Comparison of ENCODE assay signal across 1 cellular context in genomic region chr6:31216208-31216898, GRCh38.
TF ChIP-seq lines count a peak whose summit lies in the region.

No MANE protein-coding gene starts in this region.

TF ChIP-seq in K562, 482 proteins besides CTCF, POLR2A, EP300 and RAD21:
- no peak for TF ChIP-seq ZNF699 (CRISPR knock-in tag; IDR thresholded peaks at IDR 0.05; ENCODE audit: insufficient replicate concordance)
- no peak for TF ChIP-seq POU5F1 (IDR thresholded peaks at IDR 0.05; ENCODE audit: borderline replicate concordance, low read depth, low read length, partially characterized antibody)
- no peak for TF ChIP-seq KDM2B (CRISPR knock-in tag; IDR thresholded peaks at IDR 0.05)
- TF ChIP-seq SMAD3 (CRISPR knock-in tag; conservative IDR thresholded peaks at IDR 0.05): no peak
- no peak for TF ChIP-seq ZBTB9 (CRISPR knock-in tag; IDR thresholded peaks at IDR 0.05)
- TF ChIP-seq ZC3H11A (IDR thresholded peaks at IDR 0.05; ENCODE audit: low read depth, low read length): no peak
- TF ChIP-seq ZNF280A (IDR thresholded peaks at IDR 0.05; ENCODE audit: low read depth, partially characterized antibody): peak; percentile 75
- TF ChIP-seq ZNF121 (CRISPR knock-in tag; conservative IDR thresholded peaks at IDR 0.05): no peak
- TF ChIP-seq CBX5 (IDR thresholded peaks at IDR 0.05; ENCODE audit: borderline replicate concordance, low read depth): 0 out of 2 replicates have a peak, but pooled peaks have one; percentile 23
- 0 out of 2 replicates have a peak, but pooled peaks have one; percentile 15 for TF ChIP-seq ZEB2 (IDR thresholded peaks at IDR 0.05)
- no peak for TF ChIP-seq ZZZ3 (IDR thresholded peaks at IDR 0.05)
- TF ChIP-seq MECOM (CRISPR knock-in tag; IDR thresholded peaks at IDR 0.05): no peak
- TF ChIP-seq DPF2 (IDR thresholded peaks at IDR 0.05): no peak
- no peak for TF ChIP-seq RNF219 (CRISPR knock-in tag; IDR thresholded peaks at IDR 0.05)
- no peak for TF ChIP-seq PRMT5 (CRISPR knock-in tag; IDR thresholded peaks at IDR 0.05)
- TF ChIP-seq FOXM1 (IDR thresholded peaks at IDR 0.05; ENCODE audit: low read depth): peak; percentile 84
- no peak for TF ChIP-seq FOXM1 (CRISPR knock-in tag; IDR thresholded peaks at IDR 0.05; ENCODE audit: low read depth)
- TF ChIP-seq CBX3 (IDR thresholded peaks at IDR 0.05; ENCODE audit: borderline replicate concordance in 1 of 2, low read length in 2 of 2): peak in 1 of 2 experiments; percentile 82; a peak in 1 of 3 replicates
- TF ChIP-seq MBD2 (IDR thresholded peaks at IDR 0.05; ENCODE audit: borderline replicate concordance, low read depth): no peak
- TF ChIP-seq ARID3B (CRISPR knock-in tag; IDR thresholded peaks at IDR 0.05; ENCODE audit: borderline replicate concordance): no peak
- TF ChIP-seq BCLAF1 (IDR thresholded peaks at IDR 0.05; ENCODE audit: borderline replicate concordance in 1 of 2, control insufficient read depth in 1 of 2, low read depth in 2 of 2, low read length in 1 of 2): no peak
- no peak for TF ChIP-seq GABPB2 (CRISPR knock-in tag; conservative IDR thresholded peaks at IDR 0.05)
- no peak for TF ChIP-seq IFI16 (CRISPR knock-in tag; IDR thresholded peaks at IDR 0.05)
- 0 out of 4 replicates have a peak, but pooled peaks of 1 of the 2 experiments have one; percentile 14 for TF ChIP-seq TRIM24 (IDR thresholded peaks at IDR 0.05)
- TF ChIP-seq MTA3 (IDR thresholded peaks at IDR 0.05; ENCODE audit: borderline replicate concordance): no peak
- TF ChIP-seq SMARCE1 (IDR thresholded peaks at IDR 0.05): no peak
- no peak for TF ChIP-seq MITF (IDR thresholded peaks at IDR 0.05)
- TF ChIP-seq ZNF830 (CRISPR knock-in tag; IDR thresholded peaks at IDR 0.05): no peak
- no peak for TF ChIP-seq SLC30A9 (CRISPR knock-in tag; IDR thresholded peaks at IDR 0.05)
- no peak for TF ChIP-seq HMG20B (CRISPR knock-in tag; IDR thresholded peaks at IDR 0.05)
- TF ChIP-seq ZKSCAN8 (CRISPR knock-in tag; IDR thresholded peaks at IDR 0.05): no peak
- no peak for TF ChIP-seq RCOR1 (IDR thresholded peaks at IDR 0.05; ENCODE audit: borderline replicate concordance in 1 of 2, low read depth in 2 of 2, low read length in 2 of 2)
- no peak for TF ChIP-seq PHTF2 (CRISPR knock-in tag; IDR thresholded peaks at IDR 0.05)
- TF ChIP-seq PML (IDR thresholded peaks at IDR 0.05; ENCODE audit: low read length): no peak
- peak; percentile 63 for TF ChIP-seq MYBL2 (IDR thresholded peaks at IDR 0.05; ENCODE audit: low read depth)
- TF ChIP-seq MYBL2 (CRISPR knock-in tag; IDR thresholded peaks at IDR 0.05; ENCODE audit: borderline replicate concordance): no peak
- no peak for TF ChIP-seq ZNF280B (CRISPR knock-in tag; IDR thresholded peaks at IDR 0.05)
- no peak for TF ChIP-seq KLF1 (tag; IDR thresholded peaks at IDR 0.05)
- TF ChIP-seq KLF10 (CRISPR knock-in tag; IDR thresholded peaks at IDR 0.05): no peak
- no peak for TF ChIP-seq ERF (CRISPR knock-in tag; IDR thresholded peaks at IDR 0.05)
- TF ChIP-seq PRDM10 (IDR thresholded peaks at IDR 0.05; ENCODE audit: partially characterized antibody): no peak
- TF ChIP-seq TRIM28 (IDR thresholded peaks at IDR 0.05): peak; percentile 68; the same call in 1 of the 2 replicates
- no peak for TF ChIP-seq CSDE1 (IDR thresholded peaks at IDR 0.05)
- no peak for TF ChIP-seq MTF1 (CRISPR knock-in tag; IDR thresholded peaks at IDR 0.05; ENCODE audit: borderline replicate concordance)
